In genomic region chr21:36471254-36471723, GRCh38 we compare ENCODE assay signal across 9 cellular contexts. TPM values are rescaled to one million over a fixed set of nuclear protein-coding genes. Genes with fewer than 3 reads are reported as not detected.
DNase-seq lines count a peak whose midpoint lies in the region; ATAC-seq and TF ChIP-seq lines count a peak whose summit lies in the region.
"Had no signal": no experiment of that assay in that cellular context is flagged by ENCODE, and none has a peak within 500 bp of the region (broad histone marks: within the 10 kb centered on the region; RNA-seq: fewer than 3 reads in every experiment).

No MANE protein-coding gene starts in this region.

- H3K9ac ChIP-seq in colonic mucosa (ENCODE audit: low read depth in 2 of 2, low read length in 2 of 2), result no peak overlapping the region

- no peaks in the 10 kb centered on the region for H3K27me3 ChIP-seq in colonic mucosa

- H3K27ac Mint-ChIP-seq in T-helper 17 cell, result no peak overlapping the region
- H3K27ac Mint-ChIP-seq: dendritic cell treated with granulocyte-macrophage colony-stimulating factor and Interleukin-4, amounts not matched to agents 40 ng/mL and 50 ng/mL, for 4 days had no signal

- TF ChIP-seq CTCF in colonic mucosa (IDR thresholded peaks at IDR 0.05), result no peak

- H3K4me1 ChIP-seq in colonic mucosa, result no peaks in the 10 kb centered on the region

- intact Hi-C loops in colonic mucosa (cut with DNase I), result no loop called here

- H3K27me3 Mint-ChIP-seq in T-helper 17 cell, result peaks cover 13% of the 10 kb centered on the region

- H3K9me3 ChIP-seq in colonic mucosa, result no peaks in the 10 kb centered on the region
- no peaks in the 10 kb centered on the region for H3K9me3 ChIP-seq in T-helper 17 cell (ENCODE audit: control insufficient read depth, low read length, poor library complexity, severe bottlenecking)

- no peaks in the 10 kb centered on the region for H3K4me1 Mint-ChIP-seq in T-helper 17 cell

- DNase-seq in EH (ENCODE audit: low read depth) (peak; percentile 65), colonic mucosa (peak; percentile 30), T-helper 17 cell (no peak), midbrain (lab: John Stamatoyannopoulos, UW) (no peak), NCI-H2081 (lab: John Stamatoyannopoulos, UW) (no peak), SHP77 treated with DMSO at 0.1 percent for 48 hours (lab: John Stamatoyannopoulos, UW) (no peak)

- H3K4me3 Mint-ChIP-seq in T-helper 17 cell, result no peak overlapping the region
- H3K4me3 Mint-ChIP-seq: dendritic cell treated with granulocyte-macrophage colony-stimulating factor and Interleukin-4, amounts not matched to agents 40 ng/mL and 50 ng/mL, for 4 days had no signal

- H3K36me3 Mint-ChIP-seq in T-helper 17 cell (ENCODE audit: low read depth), result no peaks in the 10 kb centered on the region

- ATAC-seq in GM19025 (IDR thresholded peaks at IDR 0.05; ENCODE audit: low read depth, unreplicated experiment), result peak; percentile 74
- ATAC-seq in HG03108 (IDR thresholded peaks at IDR 0.05; ENCODE audit: unreplicated experiment), result peak; percentile 67
- ATAC-seq in T-helper 17 cell, result no peak

- no peak overlapping the region for H3K4me3 ChIP-seq in colonic mucosa

- H3K36me3 ChIP-seq in colonic mucosa, result no peaks in the 10 kb centered on the region

- no peak overlapping the region for H3K27ac ChIP-seq in colonic mucosa

RNA-seq across cellular contexts. Expression of gene CLDN14, which starts 8.6 kb away (rescaled TPM):
- total RNA-seq in colonic mucosa (under 1 TPM in 1 of 2 donors, not detected in 1; 0.17 TPM), T-helper 17 cell (not detected)

Comparison
In these comparisons a context has a peak if more than half of its experiments do, and no peak if none do; other contexts are left out.
1. DNase-seq: peak in EH (single experiment) and colonic mucosa (single experiment); none in T-helper 17 cell (0 of 3), midbrain (single experiment), NCI-H2081 (0 of 2) and SHP77 treated with DMSO at 0.1 percent for 48 hours (single experiment).